25 cellular contexts compared by ENCODE assay signal in genomic region chr15:47129033-47129432, GRCh38.
DNase-seq lines count a peak whose midpoint lies in the region; ATAC-seq, FAIRE-seq and TF ChIP-seq lines count a peak whose summit lies in the region.
"Had no signal": no experiment of that assay in that cellular context is flagged by ENCODE, and none has a peak within 500 bp of the region (broad histone marks: within the 10 kb centered on the region; RNA-seq: fewer than 3 reads in every experiment).

No MANE protein-coding gene starts in this region.

- no peak overlapping the region for H2AFZ ChIP-seq in HepG2 (ENCODE audit: low read length)

- DNase-seq in HuH-7 (ENCODE audit: low spot score) (peak; percentile 8), colonic mucosa (peak; percentile 39), HepG2 (ENCODE audit: low spot score) (no peak), NCI-H2196 treated with DMSO at 0.1 percent for 48 hours (lab: John Stamatoyannopoulos, UW; ENCODE audit: unreplicated experiment) (no peak), dermis blood vessel endothelial cell (no peak)
- DNase-seq: ACHN; BE2C; C1 segment of cervical spinal cord; CD4-positive, CD25-positive, alpha-beta regulatory T cell; CD8-positive, alpha-beta memory T cell; COR-L47; DMS 273 treated with DMSO at 0.1 percent for 48 hours; DMS79; GDM1; GOT3; H7; HFFc6; IMR-90 had no signal

- FAIRE-seq in HepG2 (lab: Jason Lieb, UNC), result no peak
- FAIRE-seq: A204.1, GM12892, GM18507, K562 had no signal

- H3K9ac ChIP-seq in colonic mucosa (ENCODE audit: low read depth in 2 of 2, low read length in 2 of 2) (no peak overlapping the region), HepG2 (ENCODE audit: insufficient read depth, low read depth, low read length) (no peak overlapping the region)

- POLR2A ChIA-PET in HepG2 (lab: Yijun Ruan, JAX), result no interaction called here

- no TSS peak for BruUV-seq in HepG2 (replicated peaks; lab: Mats Ljungman, UMichigan)

- H3K27ac ChIP-seq in colonic mucosa, result no peak overlapping the region
- H3K27ac ChIP-seq in HepG2 (ENCODE audit: extremely low read length, insufficient read depth, low read length), result no peak overlapping the region

- TF ChIP-seq POLR2A in HepG2 (IDR thresholded peaks at IDR 0.05; ENCODE audit: insufficient read depth in 1 of 2, low read depth in 2 of 2, low read length in 2 of 2), result no peak

- TF ChIP-seq EP300 in HepG2 (IDR thresholded peaks at IDR 0.05; ENCODE audit: low read depth in 2 of 2, low read length in 2 of 2), result no peak
- no peak for TF ChIP-seq EP300 in HepG2 (CRISPR knock-in tag; IDR thresholded peaks at IDR 0.05; ENCODE audit: borderline replicate concordance)

- H3K4me3 ChIP-seq in colonic mucosa (no peak overlapping the region), HepG2 (replicated peaks in 1 of 3; ENCODE audit: insufficient read depth in 1 of 3, low read depth in 2 of 3, low read length in 3 of 3) (no peak overlapping the region)
- H3K4me3 ChIP-seq: K562 had no signal

- H3K27me3 ChIP-seq in colonic mucosa (no peaks in the 10 kb centered on the region), HepG2 (ENCODE audit: control insufficient read depth in 1 of 2, insufficient read depth in 2 of 2, low read length in 2 of 2) (no peaks in the 10 kb centered on the region)
- H3K27me3 ChIP-seq: BE2C had no signal

- no peak for TF ChIP-seq RAD21 in HepG2 (CRISPR knock-in tag; IDR thresholded peaks at IDR 0.05)

- H3K9me3 ChIP-seq in colonic mucosa (no peaks in the 10 kb centered on the region), HepG2 (ENCODE audit: low read length) (peaks cover 60% of the 10 kb centered on the region)
- H3K9me3 ChIP-seq: BE2C had no signal

- H3K4me1 ChIP-seq in colonic mucosa (no peaks in the 10 kb centered on the region), HepG2 (ENCODE audit: insufficient read depth, low read length) (peaks cover 10% of the 10 kb centered on the region)
- H3K4me1 ChIP-seq: BE2C had no signal

- H4K20me1 ChIP-seq in HepG2 (ENCODE audit: insufficient read depth, low read length), result no peaks in the 10 kb centered on the region

- no peak overlapping the region for H3K4me2 ChIP-seq in HepG2 (ENCODE audit: low read depth, low read length)

- intact Hi-C loops in colonic mucosa (cut with DNase I), result loop anchor here (10.0 kb wide), 1 partner anchor 56 kb away; no protein-coding TSS in a partner anchor
- intact Hi-C loops in HepG2 (cut with micrococcal nuclease; ENCODE audit: unreplicated experiment), result no loop called here

- ATAC-seq in HepG2 (peak; percentile 40; the same call in 2 of the 3 replicates), GM18519 (IDR thresholded peaks at IDR 0.05; ENCODE audit: low FRiP score, unreplicated experiment) (no peak), HG02840 (IDR thresholded peaks at IDR 0.05; ENCODE audit: low FRiP score, unreplicated experiment) (no peak)
- ATAC-seq: HCT116, K562 had no signal

- CTCF ChIA-PET in HepG2 (lab: Yijun Ruan, JAX; ENCODE audit: low intra/inter-chr PET ratio, low total read pairs), result no interaction called here

- H3K36me3 ChIP-seq in colonic mucosa (no peaks in the 10 kb centered on the region), HepG2 (replicated peaks in 1 of 2; ENCODE audit: control insufficient read depth in 1 of 2, insufficient read depth in 2 of 2, low read length in 2 of 2) (no peaks in the 10 kb centered on the region)
- H3K36me3 ChIP-seq: BE2C had no signal

- in situ Hi-C loops in HepG2 (cut with HindIII; ENCODE audit: extremely low pct_ligation_motif_present, low pct_unique_long_range_greater_than_20kb), result no loop called here

- whole genome bisulfite sequencing in HepG2 (ENCODE audit: low lambda C conversion rate), result 0% methylated on average over 2 of the region's 3 CpGs

- TF ChIP-seq CTCF in colonic mucosa (IDR thresholded peaks at IDR 0.05) (no peak), HepG2 (CRISPR knock-in tag; IDR thresholded peaks at IDR 0.05) (no peak)

- H3K79me2 ChIP-seq in HepG2 (ENCODE audit: insufficient read depth, low read length), result no peaks in the 10 kb centered on the region

TF ChIP-seq in HepG2, 621 proteins besides CTCF, POLR2A, EP300 and RAD21 (continues in another document):
- no peak for TF ChIP-seq SSRP1 (CRISPR knock-in tag; IDR thresholded peaks at IDR 0.05)
- TF ChIP-seq SIX1 (CRISPR knock-in tag; IDR thresholded peaks at IDR 0.05; ENCODE audit: borderline replicate concordance), result no peak
- no peak for TF ChIP-seq SP4 (CRISPR knock-in tag; IDR thresholded peaks at IDR 0.05)
- TF ChIP-seq, protein P1, sequence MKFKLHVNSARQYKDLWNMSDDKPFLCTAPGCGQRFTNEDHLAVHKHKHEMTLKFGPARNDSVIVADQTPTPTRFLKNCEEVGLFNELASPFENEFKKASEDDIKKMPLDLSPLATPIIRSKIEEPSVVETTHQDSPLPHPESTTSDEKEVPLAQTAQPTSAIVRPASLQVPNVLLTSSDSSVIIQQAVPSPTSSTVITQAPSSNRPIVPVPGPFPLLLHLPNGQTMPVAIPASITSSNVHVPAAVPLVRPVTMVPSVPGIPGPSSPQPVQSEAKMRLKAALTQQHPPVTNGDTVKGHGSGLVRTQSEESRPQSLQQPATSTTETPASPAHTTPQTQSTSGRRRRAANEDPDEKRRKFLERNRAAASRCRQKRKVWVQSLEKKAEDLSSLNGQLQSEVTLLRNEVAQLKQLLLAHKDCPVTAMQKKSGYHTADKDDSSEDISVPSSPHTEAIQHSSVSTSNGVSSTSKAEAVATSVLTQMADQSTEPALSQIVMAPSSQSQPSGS (CRISPR knock-in tag; IDR thresholded peaks at IDR 0.05), result no peak
- no peak for TF ChIP-seq NR3C1 (CRISPR knock-in tag; IDR thresholded peaks at IDR 0.05)
- no peak for TF ChIP-seq ZBTB26 (CRISPR knock-in tag; IDR thresholded peaks at IDR 0.05; ENCODE audit: borderline replicate concordance)
- TF ChIP-seq NFE2L1 (CRISPR knock-in tag; IDR thresholded peaks at IDR 0.05; ENCODE audit: borderline replicate concordance), result no peak
- TF ChIP-seq FOXC1 (CRISPR knock-in tag; IDR thresholded peaks at IDR 0.05; ENCODE audit: borderline replicate concordance), result no peak
- no peak for TF ChIP-seq PRMT3 (CRISPR knock-in tag; IDR thresholded peaks at IDR 0.05; ENCODE audit: borderline replicate concordance, low read depth)
- TF ChIP-seq MED8 (CRISPR knock-in tag; IDR thresholded peaks at IDR 0.05; ENCODE audit: insufficient replicate concordance), result no peak
- TF ChIP-seq GATA4 (IDR thresholded peaks at IDR 0.05; ENCODE audit: borderline replicate concordance, low read depth), result no peak
- TF ChIP-seq ZNF329 (CRISPR knock-in tag; IDR thresholded peaks at IDR 0.05; ENCODE audit: low read depth), result no peak
- no peak for TF ChIP-seq ZNF264 (CRISPR knock-in tag; IDR thresholded peaks at IDR 0.05)
- no peak for TF ChIP-seq YEATS4 (CRISPR knock-in tag; IDR thresholded peaks at IDR 0.05; ENCODE audit: borderline replicate concordance)
- no peak for TF ChIP-seq KDM4B (CRISPR knock-in tag; IDR thresholded peaks at IDR 0.05)
- TF ChIP-seq KLF9 (CRISPR knock-in tag; IDR thresholded peaks at IDR 0.05; ENCODE audit: low read depth), result no peak
- TF ChIP-seq, protein P2, sequence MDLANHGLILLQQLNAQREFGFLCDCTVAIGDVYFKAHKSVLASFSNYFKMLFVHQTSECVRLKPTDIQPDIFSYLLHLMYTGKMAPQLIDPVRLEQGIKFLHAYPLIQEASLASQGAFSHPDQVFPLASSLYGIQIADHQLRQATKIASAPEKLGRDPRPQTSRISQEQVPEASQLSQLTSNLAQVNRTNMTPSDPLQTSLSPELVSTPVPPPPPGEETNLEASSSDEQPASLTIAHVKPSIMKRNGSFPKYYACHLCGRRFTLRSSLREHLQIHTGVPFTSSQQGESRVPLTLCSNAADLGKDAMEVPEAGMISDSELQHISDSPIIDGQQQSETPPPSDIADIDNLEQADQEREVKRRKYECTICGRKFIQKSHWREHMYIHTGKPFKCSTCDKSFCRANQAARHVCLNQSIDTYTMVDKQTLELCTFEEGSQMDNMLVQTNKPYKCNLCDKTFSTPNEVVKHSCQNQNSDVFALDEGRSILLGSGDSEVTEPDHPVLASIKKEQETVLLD (CRISPR knock-in tag; IDR thresholded peaks at IDR 0.05; ENCODE audit: low read depth), result no peak
- TF ChIP-seq HHEX (CRISPR knock-in tag; IDR thresholded peaks at IDR 0.05), result no peak
- TF ChIP-seq ZBTB1 (CRISPR knock-in tag; IDR thresholded peaks at IDR 0.05; ENCODE audit: borderline replicate concordance), result no peak

Comparison
In these comparisons a context has a peak if more than half of its experiments do, and no peak if none do; other contexts are left out.
1. DNase-seq: peak in HuH-7 (single experiment) and colonic mucosa (single experiment); none in HepG2 (single experiment), NCI-H2196 treated with DMSO at 0.1 percent for 48 hours (single experiment) and dermis blood vessel endothelial cell (single experiment).